37 cellular contexts compared by ENCODE assay signal in genomic region chr12:2242206-2242605, GRCh38.
"Had no signal": no experiment of that assay in that cellular context is flagged by ENCODE, and none has a peak within 500 bp of the region (broad histone marks: within the 10 kb centered on the region; RNA-seq: fewer than 3 reads in every experiment).

No MANE protein-coding gene starts in this region.

- H3K9me3 Mint-ChIP-seq: activated CD4-positive, alpha-beta memory T cell treated with anti-CD3 and anti-CD28 coated beads, Interleukin-2, amount 10 ng/mL, durations not matched to agents 7 days and 5 days; activated naive CD4-positive, alpha-beta T cell treated with anti-CD3 and anti-CD28 coated beads, Interleukin-2, amount 10 ng/mL, durations not matched to agents 7 days and 5 days; activated naive CD8-positive, alpha-beta T cell treated with anti-CD3 and anti-CD28 coated beads, Interleukin-2, amount 50 U/mL, for 24 hours; brain had no signal

- H3K27me3 ChIP-seq: MG63 had no signal

- H3K36me3 ChIP-seq: MG63 had no signal

- H3K27ac Mint-ChIP-seq: activated CD4-positive, alpha-beta memory T cell treated with anti-CD3 and anti-CD28 coated beads, Interleukin-2, amount 10 ng/mL, durations not matched to agents 7 days and 5 days; activated CD8-positive, alpha-beta memory T cell treated with anti-CD3 and anti-CD28 coated beads, Interleukin-2, amount 10 ng/mL, durations not matched to agents 7 days and 5 days; activated naive CD4-positive, alpha-beta T cell treated with anti-CD3 and anti-CD28 coated beads, Interleukin-2, amount 10 ng/mL, durations not matched to agents 7 days and 5 days; activated naive CD8-positive, alpha-beta T cell; activated naive CD8-positive, alpha-beta T cell treated with anti-CD3 and anti-CD28 coated beads, Interleukin-2, amount 50 U/mL, for 24 hours had no signal

- H3K4me3 ChIP-seq: MG63, PC-9 had no signal

- FAIRE-seq: bronchial epithelial cell, RCC 7860 had no signal

- H3K27me3 Mint-ChIP-seq: brain had no signal

- H3K4me1 Mint-ChIP-seq: activated CD4-positive, alpha-beta memory T cell treated with anti-CD3 and anti-CD28 coated beads, Interleukin-2, amount 10 ng/mL, durations not matched to agents 7 days and 5 days; activated CD8-positive, alpha-beta memory T cell treated with anti-CD3 and anti-CD28 coated beads, Interleukin-2, amount 10 ng/mL, durations not matched to agents 7 days and 5 days; activated naive CD4-positive, alpha-beta T cell treated with anti-CD3 and anti-CD28 coated beads, Interleukin-2, amount 10 ng/mL, durations not matched to agents 7 days and 5 days; activated naive CD8-positive, alpha-beta T cell treated with anti-CD3 and anti-CD28 coated beads, Interleukin-2, amount 50 U/mL, for 24 hours had no signal

- DNase-seq: activated CD4-positive, alpha-beta memory T cell treated with anti-CD3 and anti-CD28 coated beads, Interleukin-2, amount 10 ng/mL, durations not matched to agents 7 days and 5 days; activated CD4-positive, alpha-beta T cell treated with anti-CD3 and anti-CD28 coated beads for 1 hour; activated CD4-positive, alpha-beta T cell treated with anti-CD3 and anti-CD28 coated beads for 48 hours; activated CD4-positive, CD25-positive, alpha-beta regulatory T cell; activated CD8-positive, alpha-beta memory T cell treated with anti-CD3 and anti-CD28 coated beads for 24 hours; activated CD8-positive, alpha-beta memory T cell treated with anti-CD3 and anti-CD28 coated beads, Interleukin-2, amount 10 ng/mL, durations not matched to agents 7 days and 5 days; activated CD8-positive, alpha-beta memory T cell treated with anti-CD3 and anti-CD28 coated beads, Interleukin-2, amount 50 U/mL, for 48 hours; activated effector memory CD4-positive, alpha-beta T cell treated with Interleukin-2 at 50 U/mL for 16 hours; activated naive CD4-positive, alpha-beta T cell treated with anti-CD3 and anti-CD28 coated beads, Interleukin-2, amount 10 ng/mL, durations not matched to agents 7 days and 5 days; activated naive CD8-positive, alpha-beta T cell treated with anti-CD3 and anti-CD28 coated beads, Interleukin-2, amount 50 U/mL, for 24 hours; activated T-cell treated with anti-CD3 and anti-CD28 coated beads, Interleukin-2, amount 50 U/mL, for 48 hours; anterior cingulate cortex; central memory CD4-positive, alpha-beta T cell; Kasumi-1; MG63; NCI-H1048; NCI-H1105 treated with DMSO at 0.1 percent for 48 hours; NCI-H1436; NCI-H1694 treated with DMSO at 0.1 percent for 48 hours; NCI-H2029; NCI-H345; NCI-H524 treated with DMSO at 0.1 percent for 48 hours; NCI-H748 treated with DMSO at 0.1 percent for 48 hours; NK-92 treated with Interleukin-12 subunit alpha and Interleukin-12 subunit beta, amount 100 ng/mL, for 24 hours; PC-9; SIG-M5; SW 1271; T-helper 1 cell; T-helper 9 cell had no signal

- H3K4me2 ChIP-seq: PC-9 had no signal

- H2AFZ ChIP-seq: PC-9 had no signal

- H3K36me3 Mint-ChIP-seq: activated CD8-positive, alpha-beta memory T cell treated with anti-CD3 and anti-CD28 coated beads, Interleukin-2, amount 10 ng/mL, durations not matched to agents 7 days and 5 days; activated naive CD4-positive, alpha-beta T cell treated with anti-CD3 and anti-CD28 coated beads, Interleukin-2, amount 10 ng/mL, durations not matched to agents 7 days and 5 days; activated naive CD8-positive, alpha-beta T cell; brain had no signal

- H3K27ac ChIP-seq: PC-9, RWPE1, VCaP had no signal

- H3K4me3 Mint-ChIP-seq: activated CD4-positive, alpha-beta memory T cell treated with anti-CD3 and anti-CD28 coated beads, Interleukin-2, amount 10 ng/mL, durations not matched to agents 7 days and 5 days; activated CD8-positive, alpha-beta memory T cell treated with anti-CD3 and anti-CD28 coated beads, Interleukin-2, amount 10 ng/mL, durations not matched to agents 7 days and 5 days; activated naive CD4-positive, alpha-beta T cell treated with anti-CD3 and anti-CD28 coated beads, Interleukin-2, amount 10 ng/mL, durations not matched to agents 7 days and 5 days; activated naive CD8-positive, alpha-beta T cell; activated naive CD8-positive, alpha-beta T cell treated with anti-CD3 and anti-CD28 coated beads, Interleukin-2, amount 50 U/mL, for 24 hours; brain had no signal

- H3K9me3 ChIP-seq: MG63 had no signal

- ATAC-seq: activated CD8-positive, alpha-beta memory T cell treated with anti-CD3 and anti-CD28 coated beads, Interleukin-2, amount 10 ng/mL, durations not matched to agents 7 days and 5 days; Right ventricle myocardium inferior; SK-N-SH treated with all-trans-retinoic acid at 6 μM for 48 hours had no signal
